In the genomic region with DNA sequence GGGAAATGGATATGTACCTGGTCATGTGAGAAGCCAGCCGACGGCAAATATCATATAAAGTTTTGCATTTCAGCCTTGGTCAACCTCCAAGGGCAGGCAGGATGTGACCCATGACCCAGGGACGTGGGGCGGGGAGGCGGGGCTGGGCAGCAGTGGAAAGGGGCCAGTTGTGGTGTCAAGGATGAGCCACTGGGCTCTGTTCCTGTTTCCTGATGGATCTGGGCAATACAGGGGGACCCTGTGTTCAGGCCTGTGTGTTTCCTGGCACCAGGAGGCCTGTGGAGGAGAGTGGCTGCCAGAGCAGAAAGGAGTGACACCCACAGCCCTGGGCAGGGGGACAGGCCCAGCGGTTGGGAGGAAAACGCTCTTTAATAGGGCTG, we compare ENCODE assay signal across 24 cellular contexts.
"Had no signal": no experiment of that assay in that cellular context is flagged by ENCODE, and none has a peak within 500 bp of the region (broad histone marks: within the 10 kb centered on the region; RNA-seq: fewer than 3 reads in every experiment).

No MANE protein-coding gene starts in this region.

- DNase-seq: activated B cell treated with CpG ODN at 0.5 μM for 24 hours; activated CD4-positive, alpha-beta memory T cell treated with anti-CD3 and anti-CD28 coated beads, Interleukin-2, amount 10 ng/mL, durations not matched to agents 7 days and 5 days; activated CD4-positive, alpha-beta T cell treated with anti-CD3 and anti-CD28 coated beads for 48 hours; activated naive CD4-positive, alpha-beta T cell treated with Interleukin-2 at 50 U/mL for 16 hours; activated naive CD8-positive, alpha-beta T cell treated with anti-CD3 and anti-CD28 coated beads, Interleukin-2, amount 10 ng/mL, durations not matched to agents 7 days and 5 days; activated T-cell treated with anti-CD3 and anti-CD28 coated beads, Interleukin-2, amount 50 U/mL, for 1 hour; anterior cingulate cortex; brain microvascular endothelial cell; colonic mucosa; hypothalamus; islet precursor cell; mesendoderm; naive thymus-derived CD4-positive, alpha-beta T cell; stimulated activated CD4-positive, alpha-beta T cell treated with anti-CD3 and anti-CD28 coated beads, Interleukin-4, amount 100 ng/mL, for 24 hours; T-cell had no signal

- H3K4me3 ChIP-seq: colonic mucosa, neural progenitor cell, prostate gland, SK-N-MC, smooth muscle cell, thoracic aorta, upper lobe of left lung had no signal

- ATAC-seq: activated T-helper 17 cell treated with anti-CD3 and anti-CD28 coated beads, Interleukin-2, amount 50 U/mL, for 72 hours; naive thymus-derived CD4-positive, alpha-beta T cell; sciatic nerve; stimulated activated memory B cell treated with anti-CD40 and anti-IgM and Interleukin-4, amounts not matched to agents 10 μg/mL and 1 μg/mL and 100 μg/mL, for 72 hours; T-cell had no signal

- H2AFZ ChIP-seq: neural progenitor cell had no signal

- H3K36me3 ChIP-seq: brain microvascular endothelial cell, colonic mucosa, neural progenitor cell, prostate gland, thoracic aorta, upper lobe of left lung had no signal

- H3K27me3 ChIP-seq: brain microvascular endothelial cell, colonic mucosa, upper lobe of left lung had no signal

- H3K9me3 ChIP-seq: colonic mucosa, prostate gland, thoracic aorta, upper lobe of left lung had no signal

- H3K4me2 ChIP-seq: neural progenitor cell, smooth muscle cell had no signal

- H3K9ac ChIP-seq: neural progenitor cell had no signal

- H3K27ac ChIP-seq: brain microvascular endothelial cell, colonic mucosa, neural progenitor cell, prostate gland, SK-N-MC, thoracic aorta had no signal

- H3K4me1 ChIP-seq: colonic mucosa, neural progenitor cell, prostate gland had no signal
